ENCODE assay signal across 8 cellular contexts in the genomic region with DNA sequence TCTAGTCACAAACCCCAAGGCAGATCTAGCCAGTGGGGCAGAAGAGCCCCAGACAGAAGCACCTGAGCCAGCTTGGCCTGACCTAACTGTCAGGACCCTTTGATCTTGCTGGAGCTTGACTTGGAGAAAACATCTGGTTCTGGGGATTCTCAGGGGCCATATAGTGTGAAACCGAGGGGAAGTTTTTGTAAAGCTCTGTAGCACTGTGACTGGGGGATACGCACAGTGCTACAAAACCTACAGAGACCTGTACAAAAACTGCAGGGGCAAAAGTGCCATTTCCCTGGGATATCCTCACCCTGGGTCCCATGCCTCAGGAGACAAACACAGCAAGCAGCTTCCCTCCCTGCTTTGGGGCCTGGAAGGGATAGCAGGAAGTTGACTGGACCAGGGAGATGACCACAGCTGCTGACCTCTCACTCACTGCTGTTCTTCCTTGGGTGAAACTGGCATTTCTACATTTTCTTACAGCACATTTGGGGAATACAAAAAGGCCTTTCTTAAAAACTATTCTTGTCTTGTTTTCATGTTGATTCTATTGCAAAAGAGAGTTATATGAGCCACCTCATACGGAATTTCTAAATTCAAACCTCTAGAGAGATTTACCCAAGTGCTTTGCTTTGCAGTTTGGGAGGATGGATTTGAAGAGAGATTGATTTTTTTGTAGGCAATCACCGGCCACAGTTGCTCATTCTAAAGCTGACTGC.
DNase-seq lines count a peak whose midpoint lies in the region; ATAC-seq and TF ChIP-seq lines count a peak whose summit lies in the region.
"Had no signal": no experiment of that assay in that cellular context is flagged by ENCODE, and none has a peak within 500 bp of the region (broad histone marks: within the 10 kb centered on the region; RNA-seq: fewer than 3 reads in every experiment).

No MANE protein-coding gene starts in this region.

- H3K27me3 ChIP-seq in spleen (replicated peaks in 1 of 7): no peaks in the 10 kb centered on the region
- no peaks in the 10 kb centered on the region for H3K27me3 ChIP-seq in MM.1S (replicated peaks; ENCODE audit: insufficient read depth, low read length)

- H3K79me2 ChIP-seq in MM.1S (ENCODE audit: low read length): no peaks in the 10 kb centered on the region

- no peaks in the 10 kb centered on the region for H3K9me2 ChIP-seq in MM.1S (replicated peaks; ENCODE audit: insufficient read depth, low read length)

- DNase-seq in cardiac fibroblast (ENCODE audit: low read depth in 2 of 2): peak; percentile 43 to 56
- no peak for DNase-seq in spleen
- no peak for DNase-seq in MM.1S
- DNase-seq in coronary artery (ENCODE audit: low spot score): no peak

- no peak overlapping the region for H2AFZ ChIP-seq in MM.1S (ENCODE audit: low read length)

- no peak overlapping the region for H3K9ac ChIP-seq in MM.1S (ENCODE audit: low read length)

- H3K4me3 ChIP-seq in cardiac fibroblast (replicated peaks in 1 of 2; ENCODE audit: low read depth in 2 of 2, low read length in 2 of 2) (no peak overlapping the region), spleen (peak overlapping the region in 1 of 8 donors; percentile 21), MM.1S (ENCODE audit: low read length) (no peak overlapping the region), coronary artery (no peak overlapping the region)

- TF ChIP-seq POLR2A in spleen (IDR thresholded peaks at IDR 0.05): no peak

- H3K9me3 ChIP-seq in spleen (no peaks in the 10 kb centered on the region), MM.1S (replicated peaks; ENCODE audit: insufficient read depth, low read length) (no peaks in the 10 kb centered on the region)

- no peaks in the 10 kb centered on the region for H3K36me3 ChIP-seq in spleen
- no peaks in the 10 kb centered on the region for H3K36me3 ChIP-seq in MM.1S (replicated peaks; ENCODE audit: insufficient read depth, low read length)

- H3K4me2 ChIP-seq in MM.1S (ENCODE audit: low read depth, low read length): no peak overlapping the region

- H3K4me1 ChIP-seq in spleen (peaks cover 0 to 21% (median 14%) of the 10 kb centered on the region in 6 donors), MM.1S (ENCODE audit: low read length) (no peaks in the 10 kb centered on the region)

- 58 to 82% (median 69%) methylated on average over 4 of the region's 4 CpGs for WGBS in spleen, 5 donors

- H3K27ac ChIP-seq in spleen: peak overlapping the region in 7 of 8 donors; percentile 5 to 71 (median 65)
- no peak overlapping the region for H3K27ac ChIP-seq in MM.1S (ENCODE audit: low read length)
- peak overlapping the region in 1 of 2 donors; percentile 48 for H3K27ac ChIP-seq in coronary artery

- intact Hi-C loops in spleen (cut with DNase I; ENCODE audit: low total_unique reads): no loop called here

- no peaks in the 10 kb centered on the region for H4K20me1 ChIP-seq in MM.1S (ENCODE audit: insufficient read depth, low read length)

- TF ChIP-seq CTCF in cardiac fibroblast (IDR thresholded peaks at IDR 0.05; ENCODE audit: low read depth, low read length) (no peak), spleen (IDR thresholded peaks at IDR 0.05 in 8 of 11, conservative IDR thresholded peaks at IDR 0.05 in 3 of 11) (no peak), MM.1S (IDR thresholded peaks at IDR 0.05; ENCODE audit: low read length) (no peak), coronary artery (IDR thresholded peaks at IDR 0.05) (no peak)

- ATAC-seq in GM19351 (IDR thresholded peaks at IDR 0.05; ENCODE audit: unreplicated experiment) (peak; percentile 50), HG02943 (IDR thresholded peaks at IDR 0.05; ENCODE audit: low read depth, unreplicated experiment) (peak; percentile 26), GM19328 (IDR thresholded peaks at IDR 0.05; ENCODE audit: unreplicated experiment) (no peak)
- ATAC-seq: HCT116 had no signal

- H3F3A ChIP-seq in MM.1S (ENCODE audit: insufficient read depth, low read length): no peaks in the 10 kb centered on the region

Comparison
In these comparisons a context has a peak if more than half of its experiments do, and no peak if none do; other contexts are left out.
1. DNase-seq: peak in cardiac fibroblast (2 of 2); none in spleen (single experiment), MM.1S (single experiment) and coronary artery (single experiment).